ENCODE assay signal across 1 cellular context in genomic region chr16:87331241-87331801, GRCh38.
A peak's percentile ranks its signal among the peaks of the same experiment; 100 is the strongest.
TF ChIP-seq lines count a peak whose summit lies in the region.

No MANE protein-coding gene starts in this region.

TF ChIP-seq in K562, 482 proteins besides CTCF, POLR2A, EP300 and RAD21 (continued from another document):
- TF ChIP-seq POLR2G (IDR thresholded peaks at IDR 0.05; ENCODE audit: low read depth, low read length) (peak; percentile 35; the same call in 1 of the 2 replicates), ZNF274 (IDR thresholded peaks at IDR 0.05; ENCODE audit: borderline replicate concordance, low read depth, low read length) (no peak)
- TF ChIP-seq, protein P1, sequence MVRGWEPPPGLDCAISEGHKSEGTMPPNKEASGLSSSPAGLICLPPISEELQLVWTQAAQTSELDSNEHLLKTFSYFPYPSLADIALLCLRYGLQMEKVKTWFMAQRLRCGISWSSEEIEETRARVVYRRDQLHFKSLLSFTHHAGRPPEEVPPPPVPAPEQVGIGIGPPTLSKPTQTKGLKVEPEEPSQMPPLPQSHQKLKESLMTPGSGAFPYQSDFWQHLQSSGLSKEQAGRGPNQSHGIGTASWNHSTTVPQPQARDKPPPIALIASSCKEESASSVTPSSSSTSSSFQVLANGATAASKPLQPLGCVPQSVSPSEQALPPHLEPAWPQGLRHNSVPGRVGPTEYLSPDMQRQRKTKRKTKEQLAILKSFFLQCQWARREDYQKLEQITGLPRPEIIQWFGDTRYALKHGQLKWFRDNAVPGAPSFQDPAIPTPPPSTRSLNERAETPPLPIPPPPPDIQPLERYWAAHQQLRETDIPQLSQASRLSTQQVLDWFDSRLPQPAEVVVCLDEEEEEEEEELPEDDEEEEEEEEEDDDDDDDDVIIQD (CRISPR knock-in tag; IDR thresholded peaks at IDR 0.05) = no peak
TF ChIP-seq in K562: peak in this region for 1.
